Comparison of ENCODE assay signal across 1 cellular context in the genomic region with DNA sequence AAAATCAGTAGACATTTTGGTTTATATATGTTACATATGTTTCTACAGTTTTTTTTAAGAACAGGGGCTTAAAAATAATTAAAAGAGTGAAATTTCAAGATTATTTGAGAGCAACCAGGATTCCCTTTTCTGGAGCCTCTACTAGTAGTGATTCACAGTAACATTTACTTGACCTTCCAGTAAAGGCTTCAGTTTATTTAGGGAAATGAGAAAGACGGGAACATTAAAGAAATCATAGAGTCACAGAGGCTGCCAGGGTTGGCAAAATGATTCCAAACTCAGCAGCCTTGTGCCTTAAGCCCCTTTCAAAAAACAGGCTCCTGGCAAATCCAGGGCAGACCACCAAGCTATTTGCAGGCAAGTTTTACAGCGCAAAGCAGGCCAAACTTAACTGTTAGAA.
TF ChIP-seq lines count a peak whose summit lies in the region.

No MANE protein-coding gene starts in this region.

TF ChIP-seq in H1, 55 proteins besides CTCF, POLR2A, EP300 and RAD21 (continued from another document):
- TF ChIP-seq SAP30 (IDR thresholded peaks at IDR 0.05; ENCODE audit: insufficient read depth, insufficient replicate concordance, low read length) (no peak), ZNF274 (IDR thresholded peaks at IDR 0.05; ENCODE audit: borderline replicate concordance, extremely low read depth, low read length) (no peak), HDAC2 (IDR thresholded peaks at IDR 0.05; ENCODE audit: borderline replicate concordance in 1 of 2, low read depth in 2 of 2, low read length in 2 of 2) (no peak), CBX5 (IDR thresholded peaks at IDR 0.05; ENCODE audit: low read depth, low read length) (no peak), SIRT6 (IDR thresholded peaks at IDR 0.05; ENCODE audit: low read length) (no peak), YY1 (IDR thresholded peaks at IDR 0.05; ENCODE audit: low read depth, low read length) (no peak)
